In the genomic region with DNA sequence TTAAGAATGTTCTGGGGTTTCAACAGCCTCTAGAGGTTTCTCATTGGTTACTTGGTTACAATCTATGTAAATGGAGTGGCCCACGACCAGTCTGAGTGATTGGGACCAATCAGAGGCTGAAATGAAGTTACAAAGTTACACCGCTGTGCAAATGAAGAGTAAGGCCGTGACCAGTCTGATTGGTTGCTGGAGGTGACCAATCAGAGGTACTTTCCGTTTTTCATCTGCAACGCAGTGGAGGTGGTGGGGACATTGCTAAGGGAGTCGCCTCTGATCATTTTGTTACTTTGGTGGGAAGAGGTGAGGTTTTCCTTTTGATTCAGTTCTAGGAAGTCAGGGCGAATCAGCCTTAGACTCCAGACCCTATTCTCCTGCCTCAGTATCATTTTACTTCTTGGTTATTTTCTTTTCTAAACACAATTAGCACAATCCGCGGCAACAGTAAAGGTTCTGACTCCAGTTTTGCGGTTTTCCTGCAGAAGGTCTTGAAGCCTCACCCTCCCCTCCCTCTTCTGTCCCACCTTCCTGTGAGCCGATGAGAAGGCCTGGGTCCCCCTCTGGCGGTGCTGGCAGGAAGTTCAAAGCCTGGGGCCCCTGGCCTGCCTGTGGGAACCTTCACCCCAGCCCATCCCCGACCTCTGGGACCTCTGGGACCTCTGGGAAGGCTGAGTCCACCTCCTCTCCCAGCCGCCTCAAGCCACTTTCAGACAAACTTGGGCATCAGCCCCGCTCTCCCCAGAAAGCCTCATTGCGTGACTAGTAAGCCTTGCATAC, we compare ENCODE assay signal across 12 cellular contexts. TPM values are rescaled to one million over a fixed set of nuclear protein-coding genes. Genes with fewer than 3 reads are reported as not detected.
DNase-seq lines count a peak whose midpoint lies in the region; ATAC-seq, FAIRE-seq and TF ChIP-seq lines count a peak whose summit lies in the region.
"Had no signal": no experiment of that assay in that cellular context is flagged by ENCODE, and none has a peak within 500 bp of the region (broad histone marks: within the 10 kb centered on the region; RNA-seq: fewer than 3 reads in every experiment).

No MANE protein-coding gene starts in this region.

- intact Hi-C loops in activated T-helper 1 cell treated with anti-CD3 and anti-CD28 coated beads, Interleukin-12 subunit alpha, Interleukin-12 subunit beta, Interleukin-2, Interleukin-4 antibody, amounts not matched to agents 30 ng/mL and 10 ng/mL and 1 ng/mL, durations not matched to agents 14 hours and 24 hours and 36 hours (cut with micrococcal nuclease): no loop called here

- H3K4me1 Mint-ChIP-seq in activated T-helper 1 cell treated with anti-CD3 and anti-CD28 coated beads, Interleukin-12 subunit alpha, Interleukin-12 subunit beta, Interleukin-2, Interleukin-4 antibody, amounts not matched to agents 30 ng/mL and 10 ng/mL and 1 ng/mL, durations not matched to agents 14 hours and 24 hours and 36 hours (ENCODE audit: low read depth): peaks cover 14% of the 10 kb centered on the region

- H3K36me3 Mint-ChIP-seq in activated T-helper 1 cell treated with anti-CD3 and anti-CD28 coated beads, Interleukin-12 subunit alpha, Interleukin-12 subunit beta, Interleukin-2, Interleukin-4 antibody, amounts not matched to agents 30 ng/mL and 10 ng/mL and 1 ng/mL, durations not matched to agents 14 hours and 24 hours and 36 hours (ENCODE audit: low read depth): no peaks in the 10 kb centered on the region

- no peaks in the 10 kb centered on the region for H3K9me3 Mint-ChIP-seq in activated T-helper 1 cell treated with anti-CD3 and anti-CD28 coated beads, Interleukin-12 subunit alpha, Interleukin-12 subunit beta, Interleukin-2, Interleukin-4 antibody, amounts not matched to agents 30 ng/mL and 10 ng/mL and 1 ng/mL, durations not matched to agents 14 hours and 24 hours and 36 hours

- H3K27ac Mint-ChIP-seq in activated T-helper 1 cell treated with anti-CD3 and anti-CD28 coated beads, Interleukin-12 subunit alpha, Interleukin-12 subunit beta, Interleukin-2, Interleukin-4 antibody, amounts not matched to agents 30 ng/mL and 10 ng/mL and 1 ng/mL, durations not matched to agents 14 hours and 24 hours and 36 hours: no peak overlapping the region

- DNase-seq in CD1c-positive myeloid dendritic cell (ENCODE audit: extremely low spot score) (peak; percentile 31), T-helper 2 cell (peak in 4 of 5 experiments; percentile 31 to 49 (median 44)), cortex of kidney (lab: John Stamatoyannopoulos, UW) (no peak), GM12892 (ENCODE audit: insufficient read length) (no peak), NCI-H1694 (lab: John Stamatoyannopoulos, UW) (no peak)
- DNase-seq in activated T-helper 1 cell treated with anti-CD3 and anti-CD28 coated beads, Interleukin-12 subunit alpha, Interleukin-12 subunit beta, Interleukin-2, Interleukin-4 antibody, amounts not matched to agents 30 ng/mL and 10 ng/mL and 1 ng/mL, durations not matched to agents 14 hours and 24 hours and 36 hours (ENCODE audit: low spot score): peak; percentile 6
- DNase-seq in stimulated activated CD4-positive, alpha-beta T cell treated with anti-CD3 and anti-CD28 coated beads, Interleukin-12 subunit alpha, Interleukin-12 subunit beta, amount 100 ng/mL, for 24 hours (ENCODE audit: low read depth in 2 of 2): peak; percentile 26 to 39
- DNase-seq: midbrain, NCI-H1694 treated with DMSO at 0.1 percent for 48 hours, substantia nigra had no signal

- ATAC-seq in GM21528 (IDR thresholded peaks at IDR 0.05; ENCODE audit: low FRiP score, unreplicated experiment): no peak

- H3K4me3 Mint-ChIP-seq in activated T-helper 1 cell treated with anti-CD3 and anti-CD28 coated beads, Interleukin-12 subunit alpha, Interleukin-12 subunit beta, Interleukin-2, Interleukin-4 antibody, amounts not matched to agents 30 ng/mL and 10 ng/mL and 1 ng/mL, durations not matched to agents 14 hours and 24 hours and 36 hours: no peak overlapping the region

- FAIRE-seq in GM12892 (lab: Jason Lieb, UNC): no peak
- FAIRE-seq: GM18507 had no signal

- no peak for TF ChIP-seq POLR2A in GM12892 (IDR thresholded peaks at IDR 0.05; ENCODE audit: low read depth, low read length)

- no peaks in the 10 kb centered on the region for H3K27me3 Mint-ChIP-seq in activated T-helper 1 cell treated with anti-CD3 and anti-CD28 coated beads, Interleukin-12 subunit alpha, Interleukin-12 subunit beta, Interleukin-2, Interleukin-4 antibody, amounts not matched to agents 30 ng/mL and 10 ng/mL and 1 ng/mL, durations not matched to agents 14 hours and 24 hours and 36 hours (ENCODE audit: insufficient read depth)

RNA-seq across cellular contexts. Expression of gene TTC34, which starts 38.7 kb away (rescaled TPM):
- 1.7 and 1.8 TPM in 2 replicates for total RNA-seq in activated T-helper 1 cell treated with anti-CD3 and anti-CD28 coated beads, Interleukin-12 subunit alpha, Interleukin-12 subunit beta, Interleukin-2, Interleukin-4 antibody, amounts not matched to agents 30 ng/mL and 10 ng/mL and 1 ng/mL, durations not matched to agents 14 hours and 24 hours and 36 hours
- polyA plus RNA-seq in GM12892 (2012; ENCODE audit: missing spikeins): 0.28 TPM

Comparison
In these comparisons a context has a peak if more than half of its experiments do, and no peak if none do; other contexts are left out.
1. DNase-seq: peak in CD1c-positive myeloid dendritic cell (single experiment), T-helper 2 cell (4 of 5), activated T-helper 1 cell treated with anti-CD3 and anti-CD28 coated beads, Interleukin-12 subunit alpha, Interleukin-12 subunit beta, Interleukin-2, Interleukin-4 antibody, amounts not matched to agents 30 ng/mL and 10 ng/mL and 1 ng/mL, durations not matched to agents 14 hours and 24 hours and 36 hours (single experiment) and stimulated activated CD4-positive, alpha-beta T cell treated with anti-CD3 and anti-CD28 coated beads, Interleukin-12 subunit alpha, Interleukin-12 subunit beta, amount 100 ng/mL, for 24 hours (2 of 2); none in cortex of kidney (single experiment), GM12892 (single experiment) and NCI-H1694 (single experiment).